In genomic region chr1:204103121-204103741, GRCh38 we compare ENCODE assay signal across 1 cellular context.
TF ChIP-seq lines count a peak whose summit lies in the region.

No MANE protein-coding gene starts in this region.

TF ChIP-seq in GM23338, 12 proteins besides CTCF, POLR2A, EP300 and RAD21 (continued from another document):
- TF ChIP-seq, protein P1, sequence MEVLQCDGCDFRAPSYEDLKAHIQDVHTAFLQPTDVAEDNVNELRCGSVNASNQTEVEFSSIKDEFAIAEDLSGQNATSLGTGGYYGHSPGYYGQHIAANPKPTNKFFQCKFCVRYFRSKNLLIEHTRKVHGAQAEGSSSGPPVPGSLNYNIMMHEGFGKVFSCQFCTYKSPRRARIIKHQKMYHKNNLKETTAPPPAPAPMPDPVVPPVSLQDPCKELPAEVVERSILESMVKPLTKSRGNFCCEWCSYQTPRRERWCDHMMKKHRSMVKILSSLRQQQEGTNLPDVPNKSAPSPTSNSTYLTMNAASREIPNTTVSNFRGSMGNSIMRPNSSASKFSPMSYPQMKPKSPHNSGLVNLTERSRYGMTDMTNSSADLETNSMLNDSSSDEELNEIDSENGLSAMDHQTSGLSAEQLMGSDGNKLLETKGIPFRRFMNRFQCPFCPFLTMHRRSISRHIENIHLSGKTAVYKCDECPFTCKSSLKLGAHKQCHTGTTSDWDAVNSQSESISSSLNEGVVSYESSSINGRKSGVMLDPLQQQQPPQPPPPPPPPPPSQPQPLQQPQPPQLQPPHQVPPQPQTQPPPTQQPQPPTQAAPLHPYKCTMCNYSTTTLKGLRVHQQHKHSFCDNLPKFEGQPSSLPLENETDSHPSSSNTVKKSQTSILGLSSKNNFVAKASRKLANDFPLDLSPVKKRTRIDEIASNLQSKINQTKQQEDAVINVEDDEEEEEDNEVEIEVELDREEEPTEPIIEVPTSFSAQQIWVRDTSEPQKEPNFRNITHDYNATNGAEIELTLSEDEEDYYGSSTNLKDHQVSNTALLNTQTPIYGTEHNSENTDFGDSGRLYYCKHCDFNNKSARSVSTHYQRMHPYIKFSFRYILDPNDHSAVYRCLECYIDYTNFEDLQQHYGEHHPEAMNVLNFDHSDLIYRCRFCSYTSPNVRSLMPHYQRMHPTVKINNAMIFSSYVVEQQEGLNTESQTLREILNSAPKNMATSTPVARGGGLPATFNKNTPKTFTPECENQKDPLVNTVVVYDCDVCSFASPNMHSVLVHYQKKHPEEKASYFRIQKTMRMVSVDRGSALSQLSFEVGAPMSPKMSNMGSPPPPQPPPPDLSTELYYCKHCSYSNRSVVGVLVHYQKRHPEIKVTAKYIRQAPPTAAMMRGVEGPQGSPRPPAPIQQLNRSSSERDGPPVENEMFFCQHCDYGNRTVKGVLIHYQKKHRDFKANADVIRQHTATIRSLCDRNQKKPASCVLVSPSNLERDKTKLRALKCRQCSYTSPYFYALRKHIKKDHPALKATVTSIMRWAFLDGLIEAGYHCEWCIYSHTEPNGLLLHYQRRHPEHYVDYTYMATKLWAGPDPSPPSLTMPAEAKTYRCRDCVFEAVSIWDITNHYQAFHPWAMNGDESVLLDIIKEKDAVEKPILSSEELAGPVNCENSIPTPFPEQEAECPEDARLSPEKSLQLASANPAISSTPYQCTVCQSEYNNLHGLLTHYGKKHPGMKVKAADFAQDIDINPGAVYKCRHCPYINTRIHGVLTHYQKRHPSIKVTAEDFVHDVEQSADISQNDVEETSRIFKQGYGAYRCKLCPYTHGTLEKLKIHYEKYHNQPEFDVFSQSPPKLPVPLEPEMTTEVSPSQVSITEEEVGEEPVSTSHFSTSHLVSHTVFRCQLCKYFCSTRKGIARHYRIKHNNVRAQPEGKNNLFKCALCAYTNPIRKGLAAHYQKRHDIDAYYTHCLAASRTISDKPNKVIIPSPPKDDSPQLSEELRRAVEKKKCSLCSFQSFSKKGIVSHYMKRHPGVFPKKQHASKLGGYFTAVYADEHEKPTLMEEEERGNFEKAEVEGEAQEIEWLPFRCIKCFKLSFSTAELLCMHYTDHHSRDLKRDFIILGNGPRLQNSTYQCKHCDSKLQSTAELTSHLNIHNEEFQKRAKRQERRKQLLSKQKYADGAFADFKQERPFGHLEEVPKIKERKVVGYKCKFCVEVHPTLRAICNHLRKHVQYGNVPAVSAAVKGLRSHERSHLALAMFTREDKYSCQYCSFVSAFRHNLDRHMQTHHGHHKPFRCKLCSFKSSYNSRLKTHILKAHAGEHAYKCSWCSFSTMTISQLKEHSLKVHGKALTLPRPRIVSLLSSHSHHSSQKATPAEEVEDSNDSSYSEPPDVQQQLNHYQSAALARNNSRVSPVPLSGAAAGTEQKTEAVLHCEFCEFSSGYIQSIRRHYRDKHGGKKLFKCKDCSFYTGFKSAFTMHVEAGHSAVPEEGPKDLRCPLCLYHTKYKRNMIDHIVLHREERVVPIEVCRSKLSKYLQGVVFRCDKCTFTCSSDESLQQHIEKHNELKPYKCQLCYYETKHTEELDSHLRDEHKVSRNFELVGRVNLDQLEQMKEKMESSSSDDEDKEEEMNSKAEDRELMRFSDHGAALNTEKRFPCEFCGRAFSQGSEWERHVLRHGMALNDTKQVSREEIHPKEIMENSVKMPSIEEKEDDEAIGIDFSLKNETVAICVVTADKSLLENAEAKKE (CRISPR knock-in tag; IDR thresholded peaks at IDR 0.05): no peak
- TF ChIP-seq POLR2AphosphoS5 (IDR thresholded peaks at IDR 0.05; ENCODE audit: low read depth): no peak
- TF ChIP-seq, protein P2, sequence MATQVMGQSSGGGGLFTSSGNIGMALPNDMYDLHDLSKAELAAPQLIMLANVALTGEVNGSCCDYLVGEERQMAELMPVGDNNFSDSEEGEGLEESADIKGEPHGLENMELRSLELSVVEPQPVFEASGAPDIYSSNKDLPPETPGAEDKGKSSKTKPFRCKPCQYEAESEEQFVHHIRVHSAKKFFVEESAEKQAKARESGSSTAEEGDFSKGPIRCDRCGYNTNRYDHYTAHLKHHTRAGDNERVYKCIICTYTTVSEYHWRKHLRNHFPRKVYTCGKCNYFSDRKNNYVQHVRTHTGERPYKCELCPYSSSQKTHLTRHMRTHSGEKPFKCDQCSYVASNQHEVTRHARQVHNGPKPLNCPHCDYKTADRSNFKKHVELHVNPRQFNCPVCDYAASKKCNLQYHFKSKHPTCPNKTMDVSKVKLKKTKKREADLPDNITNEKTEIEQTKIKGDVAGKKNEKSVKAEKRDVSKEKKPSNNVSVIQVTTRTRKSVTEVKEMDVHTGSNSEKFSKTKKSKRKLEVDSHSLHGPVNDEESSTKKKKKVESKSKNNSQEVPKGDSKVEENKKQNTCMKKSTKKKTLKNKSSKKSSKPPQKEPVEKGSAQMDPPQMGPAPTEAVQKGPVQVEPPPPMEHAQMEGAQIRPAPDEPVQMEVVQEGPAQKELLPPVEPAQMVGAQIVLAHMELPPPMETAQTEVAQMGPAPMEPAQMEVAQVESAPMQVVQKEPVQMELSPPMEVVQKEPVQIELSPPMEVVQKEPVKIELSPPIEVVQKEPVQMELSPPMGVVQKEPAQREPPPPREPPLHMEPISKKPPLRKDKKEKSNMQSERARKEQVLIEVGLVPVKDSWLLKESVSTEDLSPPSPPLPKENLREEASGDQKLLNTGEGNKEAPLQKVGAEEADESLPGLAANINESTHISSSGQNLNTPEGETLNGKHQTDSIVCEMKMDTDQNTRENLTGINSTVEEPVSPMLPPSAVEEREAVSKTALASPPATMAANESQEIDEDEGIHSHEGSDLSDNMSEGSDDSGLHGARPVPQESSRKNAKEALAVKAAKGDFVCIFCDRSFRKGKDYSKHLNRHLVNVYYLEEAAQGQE (IDR thresholded peaks at IDR 0.05; ENCODE audit: unreplicated experiment): no peak
